ENCODE assay signal across 30 cellular contexts in genomic region chr6:25270559-25270958, GRCh38.
"Had no signal": no experiment of that assay in that cellular context is flagged by ENCODE, and none has a peak within 500 bp of the region (broad histone marks: within the 10 kb centered on the region; RNA-seq: fewer than 3 reads in every experiment).

No MANE protein-coding gene starts in this region.

- H3K4me3 Mint-ChIP-seq: activated CD4-positive, alpha-beta memory T cell treated with anti-CD3 and anti-CD28 coated beads, Interleukin-2, amount 10 ng/mL, durations not matched to agents 7 days and 5 days; activated CD4-positive, alpha-beta T cell treated with anti-CD3 and anti-CD28 coated beads, Interleukin-2, amount 10 ng/mL, durations not matched to agents 7 days and 5 days; activated naive CD4-positive, alpha-beta T cell treated with anti-CD3 and anti-CD28 coated beads, Interleukin-2, amount 10 ng/mL, durations not matched to agents 7 days and 5 days; activated naive CD8-positive, alpha-beta T cell treated with anti-CD3 and anti-CD28 coated beads, Interleukin-2, amount 10 ng/mL, durations not matched to agents 7 days and 5 days; activated T-cell treated with anti-CD3 and anti-CD28 coated beads, Interleukin-2, amount 50 U/mL, for 24 hours; activated T-cell treated with anti-CD3 and anti-CD28 coated beads, Interleukin-2, amount 50 U/mL, for 72 hours; brain had no signal

- H3K27ac ChIP-seq: ascending aorta, breast epithelium, cardiac muscle cell, colonic mucosa, epithelial cell of prostate, esophagus squamous epithelium, gastroesophageal sphincter, heart right ventricle had no signal

- H3K9me3 Mint-ChIP-seq: activated CD4-positive, alpha-beta memory T cell treated with anti-CD3 and anti-CD28 coated beads, Interleukin-2, amount 10 ng/mL, durations not matched to agents 7 days and 5 days; activated CD4-positive, alpha-beta T cell treated with anti-CD3 and anti-CD28 coated beads, Interleukin-2, amount 10 ng/mL, durations not matched to agents 7 days and 5 days; activated naive CD4-positive, alpha-beta T cell treated with anti-CD3 and anti-CD28 coated beads, Interleukin-2, amount 10 ng/mL, durations not matched to agents 7 days and 5 days; activated naive CD4-positive, alpha-beta T cell treated with anti-CD3 and anti-CD28 coated beads, Interleukin-2, amount 50 U/mL, for 72 hours; activated naive CD8-positive, alpha-beta T cell treated with anti-CD3 and anti-CD28 coated beads, Interleukin-2, amount 10 ng/mL, durations not matched to agents 7 days and 5 days; activated T-cell treated with anti-CD3 and anti-CD28 coated beads, Interleukin-2, amount 50 U/mL, for 24 hours; activated T-cell treated with anti-CD3 and anti-CD28 coated beads, Interleukin-2, amount 50 U/mL, for 72 hours had no signal

- ATAC-seq: activated naive CD4-positive, alpha-beta T cell treated with anti-CD3 and anti-CD28 coated beads, Interleukin-2, amount 50 U/mL, for 72 hours; activated T-cell treated with anti-CD3 and anti-CD28 coated beads, Interleukin-2, amount 50 U/mL, for 72 hours; gastroesophageal sphincter; heart right ventricle had no signal

- H3K4me1 ChIP-seq: breast epithelium, colonic mucosa, esophagus squamous epithelium, gastroesophageal sphincter had no signal

- H3K27me3 ChIP-seq: ascending aorta, breast epithelium, colonic mucosa had no signal

- H3K4me3 ChIP-seq: ascending aorta, breast epithelium, cardiac muscle cell, colonic mucosa, esophagus squamous epithelium, gastroesophageal sphincter, heart right ventricle had no signal

- H3K27ac Mint-ChIP-seq: activated CD4-positive, alpha-beta memory T cell treated with anti-CD3 and anti-CD28 coated beads, Interleukin-2, amount 10 ng/mL, durations not matched to agents 7 days and 5 days; activated CD4-positive, alpha-beta T cell treated with anti-CD3 and anti-CD28 coated beads, Interleukin-2, amount 10 ng/mL, durations not matched to agents 7 days and 5 days; activated naive CD4-positive, alpha-beta T cell treated with anti-CD3 and anti-CD28 coated beads, Interleukin-2, amount 10 ng/mL, durations not matched to agents 7 days and 5 days; activated naive CD4-positive, alpha-beta T cell treated with anti-CD3 and anti-CD28 coated beads, Interleukin-2, amount 50 U/mL, for 72 hours; activated naive CD8-positive, alpha-beta T cell treated with anti-CD3 and anti-CD28 coated beads, Interleukin-2, amount 10 ng/mL, durations not matched to agents 7 days and 5 days; activated T-cell treated with anti-CD3 and anti-CD28 coated beads, Interleukin-2, amount 50 U/mL, for 24 hours; activated T-cell treated with anti-CD3 and anti-CD28 coated beads, Interleukin-2, amount 50 U/mL, for 72 hours; brain had no signal

- DNase-seq: activated CD4-positive, alpha-beta memory T cell treated with anti-CD3 and anti-CD28 coated beads, Interleukin-2, amount 10 ng/mL, durations not matched to agents 7 days and 5 days; activated CD4-positive, alpha-beta T cell treated with anti-CD3 and anti-CD28 coated beads for 1 hour; activated CD4-positive, alpha-beta T cell treated with anti-CD3 and anti-CD28 coated beads for 4 hours; activated CD4-positive, alpha-beta T cell treated with anti-CD3 and anti-CD28 coated beads, Interleukin-2, amount 10 ng/mL, durations not matched to agents 7 days and 5 days; activated CD4-positive, alpha-beta T cell treated with anti-CD3 and anti-CD28 coated beads, Interleukin-2, amount 50 U/mL, for 4 hours; activated CD8-positive, alpha-beta memory T cell treated with anti-CD3 and anti-CD28 coated beads, Interleukin-2, amount 50 U/mL, for 48 hours; activated gamma-delta T cell; activated naive CD4-positive, alpha-beta T cell; activated naive CD4-positive, alpha-beta T cell treated with anti-CD3 and anti-CD28 coated beads, Interleukin-2, amount 10 ng/mL, durations not matched to agents 7 days and 5 days; activated naive CD8-positive, alpha-beta T cell treated with anti-CD3 and anti-CD28 coated beads, Interleukin-2, amount 10 ng/mL, durations not matched to agents 7 days and 5 days; activated T-cell treated with anti-CD3 and anti-CD28 coated beads for 4 hours; activated T-cell treated with anti-CD3 and anti-CD28 coated beads, Interleukin-2, amount 50 U/mL, for 24 hours; activated T-cell treated with anti-CD3 and anti-CD28 coated beads, Interleukin-2, amount 50 U/mL, for 72 hours; central memory CD4-positive, alpha-beta T cell; cerebellar nuclear complex; colonic mucosa; effector CD8-positive, alpha-beta T cell; esophagus squamous epithelium; foreskin melanocyte; heart right ventricle; T-helper 2 cell had no signal

- H3K36me3 ChIP-seq: ascending aorta, breast epithelium, cardiac muscle cell, colonic mucosa, esophagus squamous epithelium, gastroesophageal sphincter, heart right ventricle had no signal

- H3K9me3 ChIP-seq: ascending aorta, breast epithelium, colonic mucosa, esophagus squamous epithelium, gastroesophageal sphincter had no signal

- H3K36me3 Mint-ChIP-seq: activated naive CD4-positive, alpha-beta T cell treated with anti-CD3 and anti-CD28 coated beads, Interleukin-2, amount 10 ng/mL, durations not matched to agents 7 days and 5 days; activated naive CD4-positive, alpha-beta T cell treated with anti-CD3 and anti-CD28 coated beads, Interleukin-2, amount 50 U/mL, for 72 hours; activated naive CD8-positive, alpha-beta T cell treated with anti-CD3 and anti-CD28 coated beads, Interleukin-2, amount 10 ng/mL, durations not matched to agents 7 days and 5 days; brain had no signal

- FAIRE-seq: endometrium, endothelial cell of umbilical vein had no signal
